In genomic region chr20:36460648-36461599, GRCh38 we compare ENCODE assay signal across 1 cellular context.
TF ChIP-seq lines count a peak whose summit lies in the region.

No MANE protein-coding gene starts in this region.

TF ChIP-seq in HEK293, 187 proteins besides CTCF, POLR2A, EP300 and RAD21 (continued from another document and continues in another):
- TF ChIP-seq, protein P1, sequence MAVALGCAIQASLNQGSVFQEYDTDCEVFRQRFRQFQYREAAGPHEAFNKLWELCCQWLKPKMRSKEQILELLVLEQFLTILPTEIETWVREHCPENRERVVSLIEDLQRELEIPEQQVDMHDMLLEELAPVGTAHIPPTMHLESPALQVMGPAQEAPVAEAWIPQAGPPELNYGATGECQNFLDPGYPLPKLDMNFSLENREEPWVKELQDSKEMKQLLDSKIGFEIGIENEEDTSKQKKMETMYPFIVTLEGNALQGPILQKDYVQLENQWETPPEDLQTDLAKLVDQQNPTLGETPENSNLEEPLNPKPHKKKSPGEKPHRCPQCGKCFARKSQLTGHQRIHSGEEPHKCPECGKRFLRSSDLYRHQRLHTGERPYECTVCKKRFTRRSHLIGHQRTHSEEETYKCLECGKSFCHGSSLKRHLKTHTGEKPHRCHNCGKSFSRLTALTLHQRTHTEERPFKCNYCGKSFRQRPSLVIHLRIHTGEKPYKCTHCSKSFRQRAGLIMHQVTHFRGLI (tag by site-specific recombination; IDR thresholded peaks at IDR 0.05) = no peak
- peak; percentile 81; the same call in 1 of the 2 replicates for TF ChIP-seq KLF9 (tag by site-specific recombination; IDR thresholded peaks at IDR 0.05; ENCODE audit: low read depth)
- 0 out of 2 replicates have a peak, but pooled peaks have one; percentile 29 for TF ChIP-seq ZNF366 (tag by site-specific recombination; conservative IDR thresholded peaks at IDR 0.05)
- TF ChIP-seq ZBTB17 (tag by site-specific recombination; IDR thresholded peaks at IDR 0.05) = peak; percentile 51
- TF ChIP-seq ZNF837 (tag by site-specific recombination; IDR thresholded peaks at IDR 0.05) = no peak
- TF ChIP-seq RBAK (tag by site-specific recombination; IDR thresholded peaks at IDR 0.05) = no peak
- no peak for TF ChIP-seq ZNF473 (tag by site-specific recombination; IDR thresholded peaks at IDR 0.05)
- no peak for TF ChIP-seq ZNF776 (tag by site-specific recombination; IDR thresholded peaks at IDR 0.05; ENCODE audit: borderline replicate concordance)
- TF ChIP-seq, protein P2, sequence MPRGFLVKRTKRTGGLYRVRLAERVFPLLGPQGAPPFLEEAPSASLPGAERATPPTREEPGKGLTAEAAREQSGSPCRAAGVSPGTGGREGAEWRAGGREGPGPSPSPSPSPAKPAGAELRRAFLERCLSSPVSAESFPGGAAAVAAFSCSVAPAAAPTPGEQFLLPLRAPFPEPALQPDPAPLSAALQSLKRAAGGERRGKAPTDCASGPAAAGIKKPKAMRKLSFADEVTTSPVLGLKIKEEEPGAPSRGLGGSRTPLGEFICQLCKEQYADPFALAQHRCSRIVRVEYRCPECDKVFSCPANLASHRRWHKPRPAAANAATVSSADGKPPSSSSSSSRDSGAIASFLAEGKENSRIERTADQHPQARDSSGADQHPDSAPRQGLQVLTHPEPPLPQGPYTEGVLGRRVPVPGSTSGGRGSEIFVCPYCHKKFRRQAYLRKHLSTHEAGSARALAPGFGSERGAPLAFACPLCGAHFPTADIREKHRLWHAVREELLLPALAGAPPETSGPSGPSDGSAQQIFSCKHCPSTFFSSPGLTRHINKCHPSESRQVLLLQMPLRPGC (tag by site-specific recombination; IDR thresholded peaks at IDR 0.05) = 0 out of 2 replicates have a peak, but pooled peaks have one; percentile 10
- TF ChIP-seq SP2 (tag by site-specific recombination; IDR thresholded peaks at IDR 0.05) = peak; percentile 66
- no peak for TF ChIP-seq GLI2 (tag by site-specific recombination; IDR thresholded peaks at IDR 0.05; ENCODE audit: borderline replicate concordance, low read depth)
- TF ChIP-seq, protein P3, sequence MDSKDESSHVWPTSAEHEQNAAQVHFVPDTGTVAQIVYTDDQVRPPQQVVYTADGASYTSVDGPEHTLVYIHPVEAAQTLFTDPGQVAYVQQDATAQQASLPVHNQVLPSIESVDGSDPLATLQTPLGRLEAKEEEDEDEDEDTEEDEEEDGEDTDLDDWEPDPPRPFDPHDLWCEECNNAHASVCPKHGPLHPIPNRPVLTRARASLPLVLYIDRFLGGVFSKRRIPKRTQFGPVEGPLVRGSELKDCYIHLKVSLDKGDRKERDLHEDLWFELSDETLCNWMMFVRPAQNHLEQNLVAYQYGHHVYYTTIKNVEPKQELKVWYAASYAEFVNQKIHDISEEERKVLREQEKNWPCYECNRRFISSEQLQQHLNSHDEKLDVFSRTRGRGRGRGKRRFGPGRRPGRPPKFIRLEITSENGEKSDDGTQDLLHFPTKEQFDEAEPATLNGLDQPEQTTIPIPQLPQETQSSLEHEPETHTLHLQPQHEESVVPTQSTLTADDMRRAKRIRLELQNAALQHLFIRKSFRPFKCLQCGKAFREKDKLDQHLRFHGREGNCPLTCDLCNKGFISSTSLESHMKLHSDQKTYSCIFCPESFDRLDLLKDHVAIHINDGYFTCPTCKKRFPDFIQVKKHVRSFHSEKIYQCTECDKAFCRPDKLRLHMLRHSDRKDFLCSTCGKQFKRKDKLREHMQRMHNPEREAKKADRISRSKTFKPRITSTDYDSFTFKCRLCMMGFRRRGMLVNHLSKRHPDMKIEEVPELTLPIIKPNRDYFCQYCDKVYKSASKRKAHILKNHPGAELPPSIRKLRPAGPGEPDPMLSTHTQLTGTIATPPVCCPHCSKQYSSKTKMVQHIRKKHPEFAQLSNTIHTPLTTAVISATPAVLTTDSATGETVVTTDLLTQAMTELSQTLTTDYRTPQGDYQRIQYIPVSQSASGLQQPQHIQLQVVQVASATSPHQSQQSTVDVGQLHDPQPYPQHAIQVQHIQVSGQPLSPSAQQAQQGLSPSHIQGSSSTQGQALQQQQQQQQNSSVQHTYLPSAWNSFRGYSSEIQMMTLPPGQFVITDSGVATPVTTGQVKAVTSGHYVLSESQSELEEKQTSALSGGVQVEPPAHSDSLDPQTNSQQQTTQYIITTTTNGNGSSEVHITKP (tag by site-specific recombination; IDR thresholded peaks at IDR 0.05) = peak; percentile 58
- TF ChIP-seq WT1 (tag by site-specific recombination; IDR thresholded peaks at IDR 0.05) = 0 out of 2 replicates have a peak, but pooled peaks have one; percentile 44
- TF ChIP-seq ZNF157 (tag by site-specific recombination; IDR thresholded peaks at IDR 0.05) = no peak
- TF ChIP-seq ZNF2 (tag by site-specific recombination; IDR thresholded peaks at IDR 0.05) = peak; percentile 50; the same call in 1 of the 2 replicates
- no peak for TF ChIP-seq ZNF214 (tag by site-specific recombination; IDR thresholded peaks at IDR 0.05; ENCODE audit: borderline replicate concordance)
- TF ChIP-seq ZNF530 (tag by site-specific recombination; IDR thresholded peaks at IDR 0.05; ENCODE audit: low read depth) = no peak
- no peak for TF ChIP-seq ZNF23 (tag by site-specific recombination; IDR thresholded peaks at IDR 0.05; ENCODE audit: borderline replicate concordance)
- TF ChIP-seq TCF7L2 (IDR thresholded peaks at IDR 0.05; ENCODE audit: borderline replicate concordance, low read depth, low read length) = no peak
- TF ChIP-seq ZFHX2 (tag by site-specific recombination; conservative IDR thresholded peaks at IDR 0.05) = peak; percentile 74
- TF ChIP-seq, protein P4, sequence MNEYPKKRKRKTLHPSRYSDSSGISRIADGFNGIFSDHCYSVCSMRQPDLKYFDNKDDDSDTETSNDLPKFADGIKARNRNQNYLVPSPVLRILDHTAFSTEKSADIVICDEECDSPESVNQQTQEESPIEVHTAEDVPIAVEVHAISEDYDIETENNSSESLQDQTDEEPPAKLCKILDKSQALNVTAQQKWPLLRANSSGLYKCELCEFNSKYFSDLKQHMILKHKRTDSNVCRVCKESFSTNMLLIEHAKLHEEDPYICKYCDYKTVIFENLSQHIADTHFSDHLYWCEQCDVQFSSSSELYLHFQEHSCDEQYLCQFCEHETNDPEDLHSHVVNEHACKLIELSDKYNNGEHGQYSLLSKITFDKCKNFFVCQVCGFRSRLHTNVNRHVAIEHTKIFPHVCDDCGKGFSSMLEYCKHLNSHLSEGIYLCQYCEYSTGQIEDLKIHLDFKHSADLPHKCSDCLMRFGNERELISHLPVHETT (tag by site-specific recombination; IDR thresholded peaks at IDR 0.05) = 0 out of 2 replicates have a peak, but pooled peaks have one; percentile 32
- TF ChIP-seq ZNF423 (tag by site-specific recombination; IDR thresholded peaks at IDR 0.05) = no peak
- no peak for TF ChIP-seq ZNF155 (tag by site-specific recombination; IDR thresholded peaks at IDR 0.05)
- TF ChIP-seq TRIM28 (IDR thresholded peaks at IDR 0.05; ENCODE audit: borderline replicate concordance, low read length) = no peak
- TF ChIP-seq ZNF341 (tag by site-specific recombination; IDR thresholded peaks at IDR 0.05; ENCODE audit: low read depth) = peak; percentile 77
- TF ChIP-seq ZNF544 (tag by site-specific recombination; IDR thresholded peaks at IDR 0.05) = no peak
- TF ChIP-seq, protein P5, sequence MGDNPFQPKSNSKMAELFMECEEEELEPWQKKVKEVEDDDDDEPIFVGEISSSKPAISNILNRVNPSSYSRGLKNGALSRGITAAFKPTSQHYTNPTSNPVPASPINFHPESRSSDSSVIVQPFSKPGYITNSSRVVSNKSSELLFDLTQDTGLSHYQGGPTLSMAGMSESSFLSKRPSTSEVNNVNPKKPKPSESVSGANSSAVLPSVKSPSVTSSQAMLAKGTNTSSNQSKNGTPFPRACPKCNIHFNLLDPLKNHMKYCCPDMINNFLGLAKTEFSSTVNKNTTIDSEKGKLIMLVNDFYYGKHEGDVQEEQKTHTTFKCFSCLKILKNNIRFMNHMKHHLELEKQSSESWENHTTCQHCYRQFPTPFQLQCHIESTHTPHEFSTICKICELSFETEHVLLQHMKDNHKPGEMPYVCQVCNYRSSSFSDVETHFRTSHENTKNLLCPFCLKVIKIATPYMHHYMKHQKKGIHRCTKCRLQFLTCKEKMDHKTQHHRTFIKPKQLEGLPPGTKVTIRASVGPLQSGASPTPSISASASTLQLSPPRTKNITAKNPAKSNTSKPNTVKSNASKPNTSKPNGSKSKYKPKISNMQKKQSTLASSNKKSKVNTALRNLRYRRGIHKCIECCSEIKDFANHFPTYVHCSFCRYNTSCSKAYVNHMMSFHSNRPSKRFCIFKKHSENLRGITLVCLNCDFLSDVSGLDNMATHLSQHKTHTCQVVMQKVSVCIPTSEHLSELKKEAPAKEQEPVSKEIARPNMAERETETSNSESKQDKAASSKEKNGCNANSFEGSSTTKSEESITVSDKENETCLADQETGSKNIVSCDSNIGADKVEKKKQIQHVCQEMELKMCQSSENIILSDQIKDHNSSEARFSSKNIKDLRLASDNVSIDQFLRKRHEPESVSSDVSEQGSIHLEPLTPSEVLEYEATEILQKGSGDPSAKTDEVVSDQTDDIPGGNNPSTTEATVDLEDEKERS (tag by site-specific recombination; IDR thresholded peaks at IDR 0.05) = no peak
- no peak for TF ChIP-seq ZBTB8A (tag by site-specific recombination; IDR thresholded peaks at IDR 0.05)
- TF ChIP-seq, protein P6, sequence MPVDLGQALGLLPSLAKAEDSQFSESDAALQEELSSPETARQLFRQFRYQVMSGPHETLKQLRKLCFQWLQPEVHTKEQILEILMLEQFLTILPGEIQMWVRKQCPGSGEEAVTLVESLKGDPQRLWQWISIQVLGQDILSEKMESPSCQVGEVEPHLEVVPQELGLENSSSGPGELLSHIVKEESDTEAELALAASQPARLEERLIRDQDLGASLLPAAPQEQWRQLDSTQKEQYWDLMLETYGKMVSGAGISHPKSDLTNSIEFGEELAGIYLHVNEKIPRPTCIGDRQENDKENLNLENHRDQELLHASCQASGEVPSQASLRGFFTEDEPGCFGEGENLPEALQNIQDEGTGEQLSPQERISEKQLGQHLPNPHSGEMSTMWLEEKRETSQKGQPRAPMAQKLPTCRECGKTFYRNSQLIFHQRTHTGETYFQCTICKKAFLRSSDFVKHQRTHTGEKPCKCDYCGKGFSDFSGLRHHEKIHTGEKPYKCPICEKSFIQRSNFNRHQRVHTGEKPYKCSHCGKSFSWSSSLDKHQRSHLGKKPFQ (tag by site-specific recombination; IDR thresholded peaks at IDR 0.05) = peak; percentile 100
- TF ChIP-seq, protein P7, sequence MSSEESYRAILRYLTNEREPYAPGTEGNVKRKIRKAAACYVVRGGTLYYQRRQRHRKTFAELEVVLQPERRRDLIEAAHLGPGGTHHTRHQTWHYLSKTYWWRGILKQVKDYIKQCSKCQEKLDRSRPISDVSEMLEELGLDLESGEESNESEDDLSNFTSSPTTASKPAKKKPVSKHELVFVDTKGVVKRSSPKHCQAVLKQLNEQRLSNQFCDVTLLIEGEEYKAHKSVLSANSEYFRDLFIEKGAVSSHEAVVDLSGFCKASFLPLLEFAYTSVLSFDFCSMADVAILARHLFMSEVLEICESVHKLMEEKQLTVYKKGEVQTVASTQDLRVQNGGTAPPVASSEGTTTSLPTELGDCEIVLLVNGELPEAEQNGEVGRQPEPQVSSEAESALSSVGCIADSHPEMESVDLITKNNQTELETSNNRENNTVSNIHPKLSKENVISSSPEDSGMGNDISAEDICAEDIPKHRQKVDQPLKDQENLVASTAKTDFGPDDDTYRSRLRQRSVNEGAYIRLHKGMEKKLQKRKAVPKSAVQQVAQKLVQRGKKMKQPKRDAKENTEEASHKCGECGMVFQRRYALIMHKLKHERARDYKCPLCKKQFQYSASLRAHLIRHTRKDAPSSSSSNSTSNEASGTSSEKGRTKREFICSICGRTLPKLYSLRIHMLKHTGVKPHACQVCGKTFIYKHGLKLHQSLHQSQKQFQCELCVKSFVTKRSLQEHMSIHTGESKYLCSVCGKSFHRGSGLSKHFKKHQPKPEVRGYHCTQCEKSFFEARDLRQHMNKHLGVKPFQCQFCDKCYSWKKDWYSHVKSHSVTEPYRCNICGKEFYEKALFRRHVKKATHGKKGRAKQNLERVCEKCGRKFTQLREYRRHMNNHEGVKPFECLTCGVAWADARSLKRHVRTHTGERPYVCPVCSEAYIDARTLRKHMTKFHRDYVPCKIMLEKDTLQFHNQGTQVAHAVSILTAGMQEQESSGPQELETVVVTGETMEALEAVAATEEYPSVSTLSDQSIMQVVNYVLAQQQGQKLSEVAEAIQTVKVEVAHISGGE (tag by site-specific recombination; conservative IDR thresholded peaks at IDR 0.05; ENCODE audit: low read depth) = no peak
- no peak for TF ChIP-seq ZBTB44 (tag by site-specific recombination; IDR thresholded peaks at IDR 0.05)
- TF ChIP-seq ZNF324 (tag by site-specific recombination; IDR thresholded peaks at IDR 0.05) = peak; percentile 40; the same call in 1 of the 2 replicates
- TF ChIP-seq, protein P8, sequence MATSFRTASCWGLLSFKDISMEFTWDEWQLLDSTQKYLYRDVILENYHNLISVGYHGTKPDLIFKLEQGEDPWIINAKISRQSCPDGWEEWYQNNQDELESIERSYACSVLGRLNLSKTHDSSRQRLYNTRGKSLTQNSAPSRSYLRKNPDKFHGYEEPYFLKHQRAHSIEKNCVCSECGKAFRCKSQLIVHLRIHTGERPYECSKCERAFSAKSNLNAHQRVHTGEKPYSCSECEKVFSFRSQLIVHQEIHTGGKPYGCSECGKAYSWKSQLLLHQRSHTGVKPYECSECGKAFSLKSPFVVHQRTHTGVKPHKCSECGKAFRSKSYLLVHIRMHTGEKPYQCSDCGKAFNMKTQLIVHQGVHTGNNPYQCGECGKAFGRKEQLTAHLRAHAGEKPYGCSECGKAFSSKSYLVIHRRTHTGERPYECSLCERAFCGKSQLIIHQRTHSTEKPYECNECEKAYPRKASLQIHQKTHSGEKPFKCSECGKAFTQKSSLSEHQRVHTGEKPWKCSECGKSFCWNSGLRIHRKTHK (tag by site-specific recombination; IDR thresholded peaks at IDR 0.05) = no peak
- TF ChIP-seq ELK4 (IDR thresholded peaks at IDR 0.05; ENCODE audit: borderline replicate concordance, low read depth, low read length) = no peak
- no peak for TF ChIP-seq ZNF221 (tag by site-specific recombination; IDR thresholded peaks at IDR 0.05; ENCODE audit: borderline replicate concordance)
- no peak for TF ChIP-seq ZNF133 (tag by site-specific recombination; IDR thresholded peaks at IDR 0.05)
- TF ChIP-seq ZNF670 (tag by site-specific recombination; IDR thresholded peaks at IDR 0.05; ENCODE audit: low read depth) = no peak
